In genomic region chr2:73294239-73294638, GRCh38 we compare ENCODE assay signal across 20 cellular contexts. TPM values are rescaled to one million over a fixed set of nuclear protein-coding genes. Genes with fewer than 3 reads are reported as not detected.
DNase-seq lines count a peak whose midpoint lies in the region; ATAC-seq and TF ChIP-seq lines count a peak whose summit lies in the region.
"Had no signal": no experiment of that assay in that cellular context is flagged by ENCODE, and none has a peak within 500 bp of the region (broad histone marks: within the 10 kb centered on the region; RNA-seq: fewer than 3 reads in every experiment).

No MANE protein-coding gene starts in this region.

- peak overlapping the region; percentile 71 for H3K4me3 Mint-ChIP-seq in Caco-2 (ENCODE audit: unreplicated experiment)
- H3K4me3 Mint-ChIP-seq in brain, result peak overlapping the region in 3 of 5 experiments; percentile 18 to 79 (median 79)
- H3K4me3 Mint-ChIP-seq in naive thymus-derived CD4-positive, alpha-beta T cell, result peak overlapping the region in 6 of 10 donors; percentile 32 to 68 (median 60)
- H3K4me3 Mint-ChIP-seq in activated CD4-positive, alpha-beta T cell treated with anti-CD3 and anti-CD28 coated beads for 36 hours, result no peak overlapping the region

- in situ Hi-C loops in KBM-7 (cut with MboI; ENCODE audit: low pct_unique_long_range_greater_than_20kb, low sequenced_read_pairs), result no loop called here

- no peaks in the 10 kb centered on the region for H3K9me3 ChIP-seq in Caco-2
- H3K9me3 ChIP-seq in naive thymus-derived CD4-positive, alpha-beta T cell (ENCODE audit: control insufficient read depth in 2 of 3, low read length in 3 of 3), result no peaks in the 10 kb centered on the region
- H3K9me3 ChIP-seq: breast epithelium, esophagus muscularis mucosa, uterus had no signal

- no peak overlapping the region for H2AFZ ChIP-seq in KMS-11 (ENCODE audit: low read depth)

- CTCF ChIA-PET in Caco-2 (lab: Charles Lee), result no interaction called here
- CTCF ChIA-PET in naive thymus-derived CD4-positive, alpha-beta T cell (lab: Charles Lee), result no interaction called here
- CTCF ChIA-PET in activated CD4-positive, alpha-beta T cell treated with anti-CD3 and anti-CD28 coated beads for 36 hours (lab: Charles Lee), result interaction anchor here (0.8 to 0.9 kb wide), 2 partner anchors 90 to 92 kb away, joined by 4 to 5 read pairs; no protein-coding TSS in a partner anchor

- intact Hi-C loops in Caco-2 (cut with micrococcal nuclease; ENCODE audit: unreplicated experiment), result no loop called here
- intact Hi-C loops in naive thymus-derived CD4-positive, alpha-beta T cell (cut with micrococcal nuclease), result loop anchor here (5.0 to 10.0 kb wide), 3 partner anchors 182 to 1278 kb away; partner anchors contain the start of genes RAB11FIP5 (in 1 of the 2) and SPR (in 1 of the 2)
- intact Hi-C loops in activated CD4-positive, alpha-beta T cell treated with anti-CD3 and anti-CD28 coated beads for 36 hours (cut with DNase I, micrococcal nuclease), result loop anchor here in 1 of 2 experiments (5.0 to 10.0 kb wide), 2 partner anchors 182 to 1149 kb away; partner anchors contain the start of genes CYP26B1 and RAB11FIP5

- H3K36me3 Mint-ChIP-seq in Caco-2 (ENCODE audit: insufficient read depth, unreplicated experiment) (no peaks in the 10 kb centered on the region), brain (no peaks in the 10 kb centered on the region)
- H3K36me3 Mint-ChIP-seq in naive thymus-derived CD4-positive, alpha-beta T cell, result no peaks in the 10 kb centered on the region
- H3K36me3 Mint-ChIP-seq in activated CD4-positive, alpha-beta T cell treated with anti-CD3 and anti-CD28 coated beads for 36 hours (ENCODE audit: low read depth), result no peaks in the 10 kb centered on the region

- H3K4me1 Mint-ChIP-seq in Caco-2 (ENCODE audit: low read depth, unreplicated experiment) (no peaks in the 10 kb centered on the region), brain (peaks cover 39% of the 10 kb centered on the region)
- H3K4me1 Mint-ChIP-seq in naive thymus-derived CD4-positive, alpha-beta T cell, result peaks cover 7 to 25% (median 14%) of the 10 kb centered on the region in 7 donors
- peaks cover 12% of the 10 kb centered on the region for H3K4me1 Mint-ChIP-seq in activated CD4-positive, alpha-beta T cell treated with anti-CD3 and anti-CD28 coated beads for 36 hours

- ATAC-seq in naive thymus-derived CD4-positive, alpha-beta T cell, result no peak
- ATAC-seq in activated CD4-positive, alpha-beta T cell treated with anti-CD3 and anti-CD28 coated beads for 36 hours, result no peak
- no peak for ATAC-seq in GM18517 (IDR thresholded peaks at IDR 0.05; ENCODE audit: unreplicated experiment)

- H3K27me3 Mint-ChIP-seq in Caco-2 (ENCODE audit: insufficient read depth, unreplicated experiment), result peaks cover 23% of the 10 kb centered on the region
- peaks cover 70% of the 10 kb centered on the region for H3K27me3 Mint-ChIP-seq in brain
- H3K27me3 Mint-ChIP-seq in naive thymus-derived CD4-positive, alpha-beta T cell, result peaks cover 50 to 78% (median 62%) of the 10 kb centered on the region in 5 donors
- peaks cover 59% of the 10 kb centered on the region for H3K27me3 Mint-ChIP-seq in activated CD4-positive, alpha-beta T cell treated with anti-CD3 and anti-CD28 coated beads for 36 hours

- POLR2A ChIA-PET in Caco-2 (lab: Charles Lee), result no interaction called here
- POLR2A ChIA-PET in naive thymus-derived CD4-positive, alpha-beta T cell (lab: Charles Lee), result interaction anchor here (2.4 kb wide), 1 partner anchor 61 kb away, joined by 9 read pairs; the partner anchor contains the start of gene PRADC1
- POLR2A ChIA-PET in activated CD4-positive, alpha-beta T cell treated with anti-CD3 and anti-CD28 coated beads for 36 hours (lab: Charles Lee), result no interaction called here

- no peak overlapping the region for H3K27ac Mint-ChIP-seq in Caco-2 (ENCODE audit: unreplicated experiment)
- no peak overlapping the region for H3K27ac Mint-ChIP-seq in brain
- H3K27ac Mint-ChIP-seq in naive thymus-derived CD4-positive, alpha-beta T cell, result no peak overlapping the region
- H3K27ac Mint-ChIP-seq in activated CD4-positive, alpha-beta T cell treated with anti-CD3 and anti-CD28 coated beads for 36 hours, result no peak overlapping the region
- H3K27ac Mint-ChIP-seq: stimulated activated naive CD8-positive, alpha-beta T cell treated with anti-CD3 and anti-CD28 coated beads, Interleukin-15, Interleukin-2, amounts not matched to agents 100 ng/mL and 50 ng/mL, for 24 hours had no signal

- BruUV-seq in Caco-2 (replicated peaks; lab: Mats Ljungman, UMichigan), result no TSS peak

- H4K20me1 ChIP-seq in KMS-11 (ENCODE audit: insufficient read depth), result no peaks in the 10 kb centered on the region

- H3K4me2 ChIP-seq in KMS-11, result peak overlapping the region; percentile 68

- H3K4me1 ChIP-seq in Caco-2, result no peaks in the 10 kb centered on the region
- no peaks in the 10 kb centered on the region for H3K4me1 ChIP-seq in KMS-11 (ENCODE audit: low read depth, poor library complexity, severe bottlenecking)
- H3K4me1 ChIP-seq in naive thymus-derived CD4-positive, alpha-beta T cell (ENCODE audit: control insufficient read depth in 2 of 2, insufficient read depth in 2 of 2, low read length in 2 of 2), result peaks cover 17 to 18% of the 10 kb centered on the region in 2 donors

- H3K36me3 ChIP-seq in Caco-2 (ENCODE audit: control insufficient read depth, insufficient read depth, low read length) (no peaks in the 10 kb centered on the region), KMS-11 (ENCODE audit: insufficient read depth) (no peaks in the 10 kb centered on the region)
- H3K36me3 ChIP-seq in naive thymus-derived CD4-positive, alpha-beta T cell (ENCODE audit: control insufficient read depth in 2 of 3, insufficient read depth in 3 of 3, low read length in 3 of 3), result no peaks in the 10 kb centered on the region
- H3K36me3 ChIP-seq: breast epithelium, esophagus muscularis mucosa, uterus had no signal

- H3K27ac ChIP-seq in KMS-11, result no peak overlapping the region
- H3K27ac ChIP-seq in naive thymus-derived CD4-positive, alpha-beta T cell (ENCODE audit: low read depth, low read length), result no peak overlapping the region
- H3K27ac ChIP-seq: breast epithelium, C4-2B, esophagus muscularis mucosa, RWPE1, uterus had no signal

- H3K9ac ChIP-seq in KMS-11, result no peak overlapping the region

- H3K9me3 Mint-ChIP-seq in Caco-2 (ENCODE audit: unreplicated experiment) (no peaks in the 10 kb centered on the region), brain (peaks cover 0 to 13% (median 0%) of the 10 kb centered on the region in 5 experiments)
- H3K9me3 Mint-ChIP-seq in naive thymus-derived CD4-positive, alpha-beta T cell, result peaks cover 0 to 4% (median 0%) of the 10 kb centered on the region in 11 donors
- no peaks in the 10 kb centered on the region for H3K9me3 Mint-ChIP-seq in activated CD4-positive, alpha-beta T cell treated with anti-CD3 and anti-CD28 coated beads for 36 hours (ENCODE audit: low read depth)
- H3K9me3 Mint-ChIP-seq: stimulated activated naive CD8-positive, alpha-beta T cell treated with anti-CD3 and anti-CD28 coated beads, Interleukin-15, Interleukin-2, amounts not matched to agents 100 ng/mL and 50 ng/mL, for 24 hours had no signal

- TF ChIP-seq CTCF in Caco-2 (IDR thresholded peaks at IDR 0.05; ENCODE audit: insufficient read depth in 1 of 2, low read depth in 1 of 2, low read length in 1 of 2, severe bottlenecking in 1 of 2, unreplicated experiment in 1 of 2) (no peak), KMS-11 (conservative IDR thresholded peaks at IDR 0.05; ENCODE audit: low read depth, low read length) (no peak), brain (conservative IDR thresholded peaks at IDR 0.05) (no peak)

- peaks cover 1% of the 10 kb centered on the region; the same call in 1 of the 2 replicates for H3K27me3 ChIP-seq in Caco-2 (replicated peaks; ENCODE audit: control insufficient read depth, insufficient read depth, low read length)
- peaks cover 39% of the 10 kb centered on the region; the same call in 1 of the 2 replicates for H3K27me3 ChIP-seq in KMS-11 (ENCODE audit: insufficient read depth, low read depth)
- peaks cover 11 to 25% of the 10 kb centered on the region in 2 donors for H3K27me3 ChIP-seq in naive thymus-derived CD4-positive, alpha-beta T cell (ENCODE audit: control insufficient read depth in 2 of 2, insufficient read depth in 2 of 2, low read length in 2 of 2)

- H3K79me2 ChIP-seq in KMS-11 (ENCODE audit: insufficient read depth, low read depth), result no peaks in the 10 kb centered on the region

- H3K4me3 ChIP-seq in Caco-2 (ENCODE audit: low read depth, low read length) (peak overlapping the region; percentile 45; the same call in 1 of the 2 replicates), KMS-11 (IDR thresholded peaks at IDR 0.05; ENCODE audit: insufficient read depth, low read depth, low read length) (no peak overlapping the region)
- no peak overlapping the region for H3K4me3 ChIP-seq in naive thymus-derived CD4-positive, alpha-beta T cell (ENCODE audit: low read length)
- H3K4me3 ChIP-seq: uterus had no signal

- DNase-seq in Caco-2, result no peak
- DNase-seq in naive thymus-derived CD4-positive, alpha-beta T cell, result no peak
- no peak for DNase-seq in activated CD4-positive, alpha-beta T cell treated with anti-CD3 and anti-CD28 coated beads for 36 hours
- DNase-seq in KBM-7, result no peak
- DNase-seq in AG20443 (ENCODE audit: low spot score), result no peak
- DNase-seq: uterus had no signal

RNA-seq across cellular contexts. Expression of gene EGR4, which starts 0.9 kb away (rescaled TPM):
- 0.30 TPM in 1 of 2 replicates, not detected in the other for total RNA-seq in Caco-2 (2022)
- polyA plus RNA-seq in brain (ENCODE audit: insufficient read depth, low read depth, low replicate concordance), result 0.83 TPM
- total RNA-seq in naive thymus-derived CD4-positive, alpha-beta T cell, result under 1 TPM in 3 of 5 experiments, not detected in 2; 0.15 to 0.16 (median 0.15) TPM
- polyA plus RNA-seq in naive thymus-derived CD4-positive, alpha-beta T cell, result not detected
- total RNA-seq in activated CD4-positive, alpha-beta T cell treated with anti-CD3 and anti-CD28 coated beads for 36 hours, result under 1 TPM; 0.18 to 0.41 TPM
- total RNA-seq: breast epithelium, frontal cortex, GM12878, IMR-90, M059J, osteoblast, SK-MEL-5, uterus had no signal
- polyA plus RNA-seq: IMR-90 had no signal

RNA-seq across cellular contexts. Expression of gene FBXO41, which starts 10.0 kb away (rescaled TPM):
- 11.6 and 12.1 TPM in 2 replicates for total RNA-seq in Caco-2 (2022)
- 19.7 TPM for polyA plus RNA-seq in brain (ENCODE audit: insufficient read depth, low read depth, low replicate concordance)
- 10 to 100 TPM; 13.2 to 19.6 (median 17.6) TPM for total RNA-seq in naive thymus-derived CD4-positive, alpha-beta T cell
- polyA plus RNA-seq in naive thymus-derived CD4-positive, alpha-beta T cell, result 1 to 10 TPM; 1.5 to 3.2 TPM
- 10 to 100 TPM; 27.7 to 29.5 TPM for total RNA-seq in activated CD4-positive, alpha-beta T cell treated with anti-CD3 and anti-CD28 coated beads for 36 hours
